ENCODE assay signal across 22 cellular contexts in the genomic region with DNA sequence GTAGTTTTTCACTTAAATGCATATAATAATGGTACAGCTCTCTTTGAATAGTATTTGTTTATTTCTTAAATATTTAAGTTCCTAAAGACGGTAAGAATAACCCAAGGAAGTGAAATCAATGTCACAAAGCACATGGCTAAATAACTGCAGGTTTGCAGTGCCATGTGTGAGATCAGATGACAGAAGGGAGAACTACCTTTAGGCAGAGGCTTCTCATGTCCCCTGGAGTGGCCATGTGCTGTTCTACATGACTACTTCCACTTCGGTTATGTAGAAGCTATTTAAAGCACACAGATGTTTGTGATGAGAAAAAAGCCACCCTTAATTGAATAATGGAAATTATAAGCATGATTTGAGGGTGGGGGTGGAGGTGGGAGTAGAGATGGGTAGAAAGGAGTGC.
DNase-seq lines count a peak whose midpoint lies in the region; ATAC-seq, FAIRE-seq and TF ChIP-seq lines count a peak whose summit lies in the region.
"Had no signal": no experiment of that assay in that cellular context is flagged by ENCODE, and none has a peak within 500 bp of the region (broad histone marks: within the 10 kb centered on the region; RNA-seq: fewer than 3 reads in every experiment).

No MANE protein-coding gene starts in this region.

- ATAC-seq in HepG2 = no peak
- ATAC-seq in right lobe of liver = no peak
- ATAC-seq in memory B cell (ENCODE audit: low read depth) = peak; percentile 57
- no peak for ATAC-seq in GM21576 (IDR thresholded peaks at IDR 0.05; ENCODE audit: unreplicated experiment)
- no peak for ATAC-seq in HG03354 (IDR thresholded peaks at IDR 0.05; ENCODE audit: poor library complexity, severe bottlenecking, unreplicated experiment)

- peaks cover 15% of the 10 kb centered on the region for H3K36me3 Mint-ChIP-seq in memory B cell

- intact Hi-C loops in HepG2 (cut with micrococcal nuclease; ENCODE audit: unreplicated experiment) (no loop called here), right lobe of liver (cut with DNase I) (no loop called here)

- no peaks in the 10 kb centered on the region for H3K27me3 Mint-ChIP-seq in memory B cell
- H3K27me3 Mint-ChIP-seq: CD4-positive, alpha-beta T cell had no signal

- DNase-seq in HepG2 (ENCODE audit: low spot score) (no peak), right lobe of liver (no peak), NCI-H69 (lab: John Stamatoyannopoulos, UW) (peak; percentile 8), memory B cell (ENCODE audit: low spot score in 2 of 2) (no peak)
- DNase-seq in stimulated activated CD4-positive, alpha-beta T cell treated with anti-CD3 and anti-CD28 coated beads, Interleukin-12 subunit alpha, Interleukin-12 subunit beta, amount 100 ng/mL, for 4 hours = no peak
- DNase-seq: BE2C; Caco-2; CD4-positive, alpha-beta T cell; GF-D8; KG1; NCI-H1105 treated with DMSO at 0.1 percent for 48 hours; NCI-H2081 treated with DMSO at 0.1 percent for 48 hours; NCI-H2227 treated with DMSO at 0.1 percent for 48 hours; NCI-H510A; NCI-H748 treated with DMSO at 0.1 percent for 48 hours; NK-92 treated with Interleukin-12 subunit alpha and Interleukin-12 subunit beta, amount 100 ng/mL, for 24 hours; SJCRH30 had no signal

- FAIRE-seq in HepG2 (lab: Jason Lieb, UNC) = no peak
- FAIRE-seq: H54, RCC 7860 had no signal

- TF ChIP-seq CTCF in HepG2 (CRISPR knock-in tag; IDR thresholded peaks at IDR 0.05) (no peak), right lobe of liver (IDR thresholded peaks at IDR 0.05) (no peak)

- H3K36me3 ChIP-seq in HepG2 (replicated peaks in 1 of 2; ENCODE audit: control insufficient read depth in 1 of 2, insufficient read depth in 2 of 2, low read length in 2 of 2) (0 out of 5 replicates have a peak, but pooled peaks cover 0 to 1% of the 10 kb centered on the region in 2 experiments), right lobe of liver (no peaks in the 10 kb centered on the region)
- H3K36me3 ChIP-seq: BE2C had no signal

- no peak overlapping the region for H3K27ac Mint-ChIP-seq in memory B cell
- H3K27ac Mint-ChIP-seq: CD4-positive, alpha-beta T cell; T-helper 1 cell treated with Interleukin-12 subunit alpha and Interleukin-12 subunit beta and Interleukin-4 antibody, amounts not matched to agents 30 μg/mL and 1 μg/mL, for 36 hours had no signal

- no peak for TF ChIP-seq RAD21 in HepG2 (CRISPR knock-in tag; IDR thresholded peaks at IDR 0.05)

- H3K9ac ChIP-seq in HepG2 (ENCODE audit: insufficient read depth, low read depth, low read length) = no peak overlapping the region

- H3K4me3 ChIP-seq in HepG2 (replicated peaks in 1 of 3; ENCODE audit: insufficient read depth in 1 of 3, low read depth in 2 of 3, low read length in 3 of 3) = no peak overlapping the region
- H3K4me3 ChIP-seq in right lobe of liver = no peak overlapping the region
- H3K4me3 ChIP-seq: SJCRH30 had no signal

- H3K27me3 ChIP-seq in HepG2 (ENCODE audit: control insufficient read depth in 1 of 2, insufficient read depth in 2 of 2, low read length in 2 of 2) = no peaks in the 10 kb centered on the region
- H3K27me3 ChIP-seq in right lobe of liver = no peaks in the 10 kb centered on the region
- H3K27me3 ChIP-seq: BE2C, SJCRH30 had no signal

- no peaks in the 10 kb centered on the region for H3K79me2 ChIP-seq in HepG2 (ENCODE audit: insufficient read depth, low read length)

- H3K4me3 Mint-ChIP-seq in memory B cell = no peak overlapping the region
- H3K4me3 Mint-ChIP-seq: CD4-positive, alpha-beta T cell; T-helper 1 cell treated with Interleukin-12 subunit alpha and Interleukin-12 subunit beta and Interleukin-4 antibody, amounts not matched to agents 30 μg/mL and 1 μg/mL, for 36 hours had no signal

- in situ Hi-C loops in HepG2 (cut with HindIII; ENCODE audit: extremely low pct_ligation_motif_present, low pct_unique_long_range_greater_than_20kb) = no loop called here

- no peak overlapping the region for H2AFZ ChIP-seq in HepG2 (ENCODE audit: low read length)

- no peak overlapping the region for H3K4me2 ChIP-seq in HepG2 (ENCODE audit: low read depth, low read length)

- no TSS peak for BruUV-seq in HepG2 (replicated peaks; lab: Mats Ljungman, UMichigan)

- TF ChIP-seq POLR2A in HepG2 (IDR thresholded peaks at IDR 0.05; ENCODE audit: insufficient read depth in 1 of 2, low read depth in 2 of 2, low read length in 2 of 2) (no peak), right lobe of liver (IDR thresholded peaks at IDR 0.05) (no peak)

- no peaks in the 10 kb centered on the region for H4K20me1 ChIP-seq in HepG2 (ENCODE audit: insufficient read depth, low read length)

- no peak overlapping the region for H3K27ac ChIP-seq in HepG2 (ENCODE audit: extremely low read length, insufficient read depth, low read length)
- H3K27ac ChIP-seq in right lobe of liver = no peak overlapping the region
- H3K27ac ChIP-seq: SJCRH30 had no signal

- WGBS in HepG2 (ENCODE audit: low lambda C conversion rate) = 91% methylated on average over 2 of the region's 2 CpGs
- WGBS in right lobe of liver (ENCODE audit: insufficient coverage, low coverage, low lambda C conversion rate, missing lambda C conversion rate) = 54% methylated on average over 2 of the region's 2 CpGs

- H3K9me3 Mint-ChIP-seq in memory B cell = peaks cover 5% of the 10 kb centered on the region
- H3K9me3 Mint-ChIP-seq: T-helper 1 cell treated with Interleukin-12 subunit alpha and Interleukin-12 subunit beta and Interleukin-4 antibody, amounts not matched to agents 30 μg/mL and 1 μg/mL, for 36 hours had no signal

- peaks cover 23% of the 10 kb centered on the region for H3K4me1 Mint-ChIP-seq in memory B cell

- peaks cover 5% of the 10 kb centered on the region for H3K9me3 ChIP-seq in HepG2 (ENCODE audit: low read length)
- no peaks in the 10 kb centered on the region for H3K9me3 ChIP-seq in right lobe of liver
- H3K9me3 ChIP-seq: BE2C, Caco-2, SJCRH30 had no signal

- CTCF ChIA-PET in HepG2 (lab: Yijun Ruan, JAX; ENCODE audit: low intra/inter-chr PET ratio, low total read pairs) = no interaction called here

- TF ChIP-seq EP300 in HepG2 (IDR thresholded peaks at IDR 0.05; ENCODE audit: low read depth in 2 of 2, low read length in 2 of 2) (no peak), HepG2 (CRISPR knock-in tag; IDR thresholded peaks at IDR 0.05; ENCODE audit: borderline replicate concordance) (no peak)

- POLR2A ChIA-PET in HepG2 (lab: Yijun Ruan, JAX) = no interaction called here

- peaks cover 23% of the 10 kb centered on the region for H3K4me1 ChIP-seq in HepG2 (ENCODE audit: insufficient read depth, low read length)
- no peaks in the 10 kb centered on the region for H3K4me1 ChIP-seq in right lobe of liver
- H3K4me1 ChIP-seq: SJCRH30 had no signal

TF ChIP-seq in HepG2, 621 proteins besides CTCF, POLR2A, EP300 and RAD21:
- TF ChIP-seq ZNF629 (CRISPR knock-in tag; conservative IDR thresholded peaks at IDR 0.05) = no peak
- TF ChIP-seq, protein P1, sequence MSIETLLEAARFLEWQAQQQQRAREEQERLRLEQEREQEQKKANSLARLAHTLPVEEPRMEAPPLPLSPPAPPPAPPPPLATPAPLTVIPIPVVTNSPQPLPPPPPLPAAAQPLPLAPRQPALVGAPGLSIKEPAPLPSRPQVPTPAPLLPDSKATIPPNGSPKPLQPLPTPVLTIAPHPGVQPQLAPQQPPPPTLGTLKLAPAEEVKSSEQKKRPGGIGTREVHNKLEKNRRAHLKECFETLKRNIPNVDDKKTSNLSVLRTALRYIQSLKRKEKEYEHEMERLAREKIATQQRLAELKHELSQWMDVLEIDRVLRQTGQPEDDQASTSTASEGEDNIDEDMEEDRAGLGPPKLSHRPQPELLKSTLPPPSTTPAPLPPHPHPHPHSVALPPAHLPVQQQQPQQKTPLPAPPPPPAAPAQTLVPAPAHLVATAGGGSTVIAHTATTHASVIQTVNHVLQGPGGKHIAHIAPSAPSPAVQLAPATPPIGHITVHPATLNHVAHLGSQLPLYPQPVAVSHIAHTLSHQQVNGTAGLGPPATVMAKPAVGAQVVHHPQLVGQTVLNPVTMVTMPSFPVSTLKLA (IDR thresholded peaks at IDR 0.05) = peak; percentile 82
